Comparison of ENCODE assay signal across 21 cellular contexts in the genomic region with DNA sequence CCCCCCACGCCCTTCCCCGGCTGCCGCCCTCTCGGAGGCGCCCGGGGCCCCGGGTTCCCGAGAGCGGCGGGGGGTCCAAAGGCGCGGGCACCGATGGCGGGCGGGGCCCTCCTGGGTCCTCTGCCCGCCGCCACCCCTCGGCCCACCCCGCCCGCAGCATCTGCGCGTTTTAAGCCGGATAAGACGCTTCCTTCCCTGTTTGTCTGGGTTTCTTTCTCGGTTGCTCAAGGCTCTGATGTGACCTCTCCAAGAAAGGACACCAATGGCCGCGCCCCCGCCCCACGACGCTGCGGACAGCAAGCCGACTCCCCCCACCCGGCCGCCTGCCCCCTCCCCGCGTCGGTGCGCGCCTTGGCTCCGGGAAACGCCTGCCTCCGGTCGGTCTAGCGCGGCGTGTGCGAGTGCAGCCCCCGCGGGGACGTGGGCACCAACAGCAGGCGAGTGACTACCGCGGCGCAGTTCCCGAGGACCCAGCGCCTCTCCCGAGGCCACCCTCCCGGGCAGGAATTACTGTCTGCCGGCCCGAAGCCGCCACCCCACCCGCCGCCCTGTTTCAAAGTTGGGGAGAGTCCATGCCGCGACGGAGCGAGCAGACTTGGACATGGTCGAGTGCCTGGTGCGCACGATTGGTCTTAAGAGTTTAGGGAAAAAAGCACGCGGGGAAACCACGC. TPM values are rescaled to one million over a fixed set of nuclear protein-coding genes. Genes with fewer than 3 reads are reported as not detected.
A peak's percentile ranks its signal among the peaks of the same experiment; 100 is the strongest.
DNase-seq lines count a peak whose midpoint lies in the region; ATAC-seq and TF ChIP-seq lines count a peak whose summit lies in the region.
"Had no signal": no experiment of that assay in that cellular context is flagged by ENCODE, and none has a peak within 500 bp of the region (broad histone marks: within the 10 kb centered on the region; RNA-seq: fewer than 3 reads in every experiment).

No MANE protein-coding gene starts in this region.

- H3K9ac ChIP-seq in endodermal cell (ENCODE audit: extremely low read depth, low read length, poor library complexity, severe bottlenecking): no peak overlapping the region

- H3K4me3 Mint-ChIP-seq in MCF 10A (ENCODE audit: unreplicated experiment): no peak overlapping the region
- peak overlapping the region; percentile 47 for H3K4me3 Mint-ChIP-seq in endodermal cell
- no peak overlapping the region for H3K4me3 Mint-ChIP-seq in natural killer cell treated with Interleukin-12 subunit alpha and Interleukin-12 subunit beta and Interleukin-15 and Interleukin-18, amount 100 ng/mL, for 72 hours
- H3K4me3 Mint-ChIP-seq in activated CD4-positive, alpha-beta T cell treated with anti-CD3 and anti-CD28 coated beads for 36 hours: no peak overlapping the region

- no peak for DNase-seq in breast epithelium (ENCODE audit: low spot score in 2 of 2)
- DNase-seq in MCF 10A (ENCODE audit: unreplicated experiment): no peak
- DNase-seq in endodermal cell: peak; percentile 63
- no peak for DNase-seq in natural killer cell treated with Interleukin-12 subunit alpha and Interleukin-12 subunit beta and Interleukin-15 and Interleukin-18, amount 100 ng/mL, for 72 hours (ENCODE audit: low spot score)
- DNase-seq in DMS53 (lab: John Stamatoyannopoulos, UW): no peak
- DNase-seq in activated CD4-positive, alpha-beta T cell treated with anti-CD3 and anti-CD28 coated beads for 36 hours: no peak
- DNase-seq in left cardiac atrium: no peak
- DNase-seq: COR-L47, DMS79 treated with DMSO at 0.1 percent for 48 hours, GDM1, KG1, NCI-H1092 treated with DMSO at 0.1 percent for 48 hours, NCI-H1694, NCI-H345, NCI-H748 treated with DMSO at 0.1 percent for 48 hours, Peyer's patch, Right ventricle myocardium superior had no signal

- H3K36me3 Mint-ChIP-seq in MCF 10A (ENCODE audit: insufficient read depth, unreplicated experiment) (no peaks in the 10 kb centered on the region), endodermal cell (ENCODE audit: low read depth) (no peaks in the 10 kb centered on the region)
- no peaks in the 10 kb centered on the region for H3K36me3 Mint-ChIP-seq in natural killer cell treated with Interleukin-12 subunit alpha and Interleukin-12 subunit beta and Interleukin-15 and Interleukin-18, amount 100 ng/mL, for 72 hours
- no peaks in the 10 kb centered on the region for H3K36me3 Mint-ChIP-seq in activated CD4-positive, alpha-beta T cell treated with anti-CD3 and anti-CD28 coated beads for 36 hours (ENCODE audit: low read depth)
- H3K36me3 Mint-ChIP-seq: CD14-positive monocyte had no signal

- H3K27me3 ChIP-seq in breast epithelium: peaks cover 3 to 88% of the 10 kb centered on the region in 2 donors
- peaks cover 99% of the 10 kb centered on the region for H3K27me3 ChIP-seq in endodermal cell (ENCODE audit: control insufficient read depth, insufficient read depth, low read length, poor library complexity, severe bottlenecking)

- intact Hi-C loops in breast epithelium (cut with DNase I; ENCODE audit: low total_unique reads): no loop called here
- intact Hi-C loops in MCF 10A (cut with micrococcal nuclease): no loop called here
- intact Hi-C loops in activated CD4-positive, alpha-beta T cell treated with anti-CD3 and anti-CD28 coated beads for 36 hours (cut with DNase I, micrococcal nuclease): loop anchor here (1.0 to 5.0 kb wide), 2 partner anchors 31 to 35 kb away; no protein-coding TSS in a partner anchor
- intact Hi-C loops in left cardiac atrium (cut with DNase I): no loop called here

- no peak for ATAC-seq in natural killer cell treated with Interleukin-12 subunit alpha and Interleukin-12 subunit beta and Interleukin-15 and Interleukin-18, amount 100 ng/mL, for 72 hours
- no peak for ATAC-seq in activated CD4-positive, alpha-beta T cell treated with anti-CD3 and anti-CD28 coated beads for 36 hours
- no peak for ATAC-seq in left cardiac atrium

- H3K27me3 Mint-ChIP-seq in MCF 10A (ENCODE audit: insufficient read depth, unreplicated experiment) (no peaks in the 10 kb centered on the region), endodermal cell (ENCODE audit: insufficient read depth) (peaks cover 95% of the 10 kb centered on the region)
- H3K27me3 Mint-ChIP-seq in natural killer cell treated with Interleukin-12 subunit alpha and Interleukin-12 subunit beta and Interleukin-15 and Interleukin-18, amount 100 ng/mL, for 72 hours: peaks cover 13 to 24% of the 10 kb centered on the region in 2 donors
- peaks cover 43% of the 10 kb centered on the region for H3K27me3 Mint-ChIP-seq in activated CD4-positive, alpha-beta T cell treated with anti-CD3 and anti-CD28 coated beads for 36 hours

- H3K27ac ChIP-seq in breast epithelium (no peak overlapping the region), endodermal cell (ENCODE audit: low read depth, low read length) (no peak overlapping the region), mesodermal cell (ENCODE audit: low read depth, low read length, severe bottlenecking) (no peak overlapping the region)
- H3K27ac ChIP-seq: Peyer's patch had no signal

- no peak for TF ChIP-seq POLR2A in breast epithelium (IDR thresholded peaks at IDR 0.05)

- H3K27ac Mint-ChIP-seq in MCF 10A (ENCODE audit: low read depth, unreplicated experiment) (no peak overlapping the region), endodermal cell (no peak overlapping the region)
- H3K27ac Mint-ChIP-seq in natural killer cell treated with Interleukin-12 subunit alpha and Interleukin-12 subunit beta and Interleukin-15 and Interleukin-18, amount 100 ng/mL, for 72 hours: no peak overlapping the region
- H3K27ac Mint-ChIP-seq in activated CD4-positive, alpha-beta T cell treated with anti-CD3 and anti-CD28 coated beads for 36 hours: no peak overlapping the region
- H3K27ac Mint-ChIP-seq: CD14-positive monocyte had no signal

- no peaks in the 10 kb centered on the region for H3K4me1 Mint-ChIP-seq in MCF 10A (ENCODE audit: insufficient read depth, unreplicated experiment)
- peaks cover 1% of the 10 kb centered on the region for H3K4me1 Mint-ChIP-seq in endodermal cell
- H3K4me1 Mint-ChIP-seq in natural killer cell treated with Interleukin-12 subunit alpha and Interleukin-12 subunit beta and Interleukin-15 and Interleukin-18, amount 100 ng/mL, for 72 hours (ENCODE audit: low read depth in 2 of 2): no peaks in the 10 kb centered on the region
- no peaks in the 10 kb centered on the region for H3K4me1 Mint-ChIP-seq in activated CD4-positive, alpha-beta T cell treated with anti-CD3 and anti-CD28 coated beads for 36 hours
- H3K4me1 Mint-ChIP-seq: CD14-positive monocyte had no signal

- H3K9me3 Mint-ChIP-seq in MCF 10A (ENCODE audit: unreplicated experiment) (no peaks in the 10 kb centered on the region), endodermal cell (peaks cover 3% of the 10 kb centered on the region)
- H3K9me3 Mint-ChIP-seq in natural killer cell treated with Interleukin-12 subunit alpha and Interleukin-12 subunit beta and Interleukin-15 and Interleukin-18, amount 100 ng/mL, for 72 hours: no peaks in the 10 kb centered on the region
- H3K9me3 Mint-ChIP-seq in activated CD4-positive, alpha-beta T cell treated with anti-CD3 and anti-CD28 coated beads for 36 hours (ENCODE audit: low read depth): no peaks in the 10 kb centered on the region

- H3K9me3 ChIP-seq in breast epithelium (no peaks in the 10 kb centered on the region), endodermal cell (ENCODE audit: control insufficient read depth, low read length) (no peaks in the 10 kb centered on the region), mesodermal cell (ENCODE audit: control insufficient read depth, low read length) (no peaks in the 10 kb centered on the region)

- POLR2A ChIA-PET in MCF 10A (lab: Yijun Ruan, JAX): no interaction called here
- POLR2A ChIA-PET in activated CD4-positive, alpha-beta T cell treated with anti-CD3 and anti-CD28 coated beads for 36 hours (lab: Charles Lee): no interaction called here

- no TSS peak for BruUV-seq in MCF 10A (replicated peaks; lab: Mats Ljungman, UMichigan)

- 1 to 4% methylated on average over 15 to 73 of the region's 73 CpGs for WGBS in endodermal cell (ENCODE audit: insufficient coverage in 1 of 2, insufficient read length in 1 of 2), 2 experiments
- 1% methylated on average over 52 to 60 of the region's 73 CpGs for WGBS in mesodermal cell (ENCODE audit: insufficient coverage in 2 of 2), 2 experiments

- CTCF ChIA-PET in MCF 10A (lab: Yijun Ruan, JAX): interaction anchor here (0.7 kb wide), 1 partner anchor 285 kb away, joined by 3 read pairs; no protein-coding TSS in a partner anchor
- CTCF ChIA-PET in activated CD4-positive, alpha-beta T cell treated with anti-CD3 and anti-CD28 coated beads for 36 hours (lab: Charles Lee): no interaction called here

- TF ChIP-seq CTCF in breast epithelium (IDR thresholded peaks at IDR 0.05) (no peak), MCF 10A (IDR thresholded peaks at IDR 0.05; ENCODE audit: unreplicated experiment) (no peak), endodermal cell (conservative IDR thresholded peaks at IDR 0.05) (no peak)

- H3K4me1 ChIP-seq in breast epithelium (no peaks in the 10 kb centered on the region), endodermal cell (ENCODE audit: control insufficient read depth, insufficient read depth, low read length) (no peaks in the 10 kb centered on the region), mesodermal cell (ENCODE audit: control insufficient read depth, insufficient read depth, low read length, poor library complexity, severe bottlenecking) (peaks cover 7% of the 10 kb centered on the region)
- H3K4me1 ChIP-seq: Peyer's patch had no signal

- H3K4me3 ChIP-seq in breast epithelium: peak overlapping the region; percentile 24 to 49 (median 28)
- no peak overlapping the region for H3K4me3 ChIP-seq in endodermal cell (ENCODE audit: low read length)
- peak overlapping the region; percentile 8 for H3K4me3 ChIP-seq in mesodermal cell (ENCODE audit: extremely low read depth, insufficient read depth, low read length, poor library complexity, severe bottlenecking)
- H3K4me3 ChIP-seq: Peyer's patch had no signal

- H3K36me3 ChIP-seq in breast epithelium (no peaks in the 10 kb centered on the region), endodermal cell (ENCODE audit: control insufficient read depth, insufficient read depth, low read length) (no peaks in the 10 kb centered on the region), mesodermal cell (ENCODE audit: control insufficient read depth, insufficient read depth, low read length) (no peaks in the 10 kb centered on the region)
- H3K36me3 ChIP-seq: Peyer's patch had no signal

RNA-seq across cellular contexts. Expression of a gene that starts 21.1 kb away (rescaled TPM):
- not detected for total RNA-seq in breast epithelium
- total RNA-seq in MCF 10A (2022): not detected in 2 replicates
- total RNA-seq in endodermal cell: 1 to 10 TPM in 1 of 2 donors, not detected in 1; 1.2 TPM
- 1.4 TPM for polyA plus RNA-seq in endodermal cell (2013, experiment 1 of 2)
- polyA plus RNA-seq in endodermal cell (2013, experiment 2 of 2): 0.95 TPM
- 0.44 TPM for polyA plus RNA-seq in mesodermal cell (2013, experiment 1 of 2)
- polyA plus RNA-seq in mesodermal cell (2013, experiment 2 of 2): 0.56 TPM
- total RNA-seq in natural killer cell treated with Interleukin-12 subunit alpha and Interleukin-12 subunit beta and Interleukin-15 and Interleukin-18, amount 100 ng/mL, for 72 hours: not detected
- not detected for total RNA-seq in activated CD4-positive, alpha-beta T cell treated with anti-CD3 and anti-CD28 coated beads for 36 hours
- total RNA-seq in left cardiac atrium: not detected
- total RNA-seq: A172, M059J, Peyer's patch, Right ventricle myocardium superior had no signal
- polyA plus RNA-seq: CD14-positive monocyte had no signal

Comparison
In these comparisons a context has a peak if more than half of its experiments do, and no peak if none do; other contexts are left out.
1. intact Hi-C loops: an anchor here in activated CD4-positive, alpha-beta T cell treated with anti-CD3 and anti-CD28 coated beads for 36 hours (1.0 to 5.0 kb wide); none called in breast epithelium, MCF 10A and left cardiac atrium.